In genomic region chr12:120361506-120362208, GRCh38 we compare ENCODE assay signal across 9 cellular contexts. TPM values are rescaled to one million over a fixed set of nuclear protein-coding genes. Genes with fewer than 3 reads are reported as not detected.
DNase-seq lines count a peak whose midpoint lies in the region; ATAC-seq and TF ChIP-seq lines count a peak whose summit lies in the region.
"Had no signal": no experiment of that assay in that cellular context is flagged by ENCODE, and none has a peak within 500 bp of the region (broad histone marks: within the 10 kb centered on the region; RNA-seq: fewer than 3 reads in every experiment).

No MANE protein-coding gene starts in this region.

- no peaks in the 10 kb centered on the region for H3K9me3 ChIP-seq in thymus (ENCODE audit: control insufficient read depth)
- H3K9me3 ChIP-seq: neutrophil had no signal

- DNase-seq in GM13976 (ENCODE audit: low spot score) (peak; percentile 85), NCI-H524 treated with DMSO at 0.1 percent for 48 hours (lab: John Stamatoyannopoulos, UW) (peak; percentile 61), ecto neural progenitor cell (ENCODE audit: low spot score) (peak; percentile 100), medulla oblongata (ENCODE audit: extremely low spot score) (peak; percentile 86)

- H3K27ac ChIP-seq in thymus (ENCODE audit: low read depth): no peak overlapping the region
- H3K27ac ChIP-seq: neutrophil had no signal

- no peak for TF ChIP-seq CTCF in GM13976 (IDR thresholded peaks at IDR 0.05; ENCODE audit: borderline replicate concordance, control extremely low read depth, extremely low read depth, insufficient read depth, missing control alignments)

- H3K27me3 ChIP-seq in thymus (ENCODE audit: control insufficient read depth, insufficient read depth): peaks cover 34% of the 10 kb centered on the region

- H3K4me3 ChIP-seq in thymus (ENCODE audit: low read length): peak overlapping the region; percentile 12

- H3K36me3 ChIP-seq in thymus (ENCODE audit: control insufficient read depth, insufficient read depth): no peaks in the 10 kb centered on the region
- H3K36me3 ChIP-seq: neutrophil had no signal

- 13% methylated on average over 56 of the region's 56 CpGs for WGBS in thymus

- ATAC-seq in HG03354 (IDR thresholded peaks at IDR 0.05; ENCODE audit: poor library complexity, severe bottlenecking, unreplicated experiment) (no peak), HG03469 (IDR thresholded peaks at IDR 0.05; ENCODE audit: unreplicated experiment) (no peak), HG03378 (IDR thresholded peaks at IDR 0.05; ENCODE audit: unreplicated experiment) (no peak)

- in situ Hi-C loops in GM13976 (cut with MboI; ENCODE audit: low sequenced_read_pairs, unreplicated experiment): no loop called here

- no peaks in the 10 kb centered on the region for H3K4me1 ChIP-seq in thymus (ENCODE audit: control insufficient read depth, insufficient read depth, low read length)

RNA-seq across cellular contexts. Expression of gene MSI1, which starts 7.3 kb away (rescaled TPM):
- 0.25 TPM for polyA plus RNA-seq in thymus

RNA-seq across cellular contexts. Expression of gene PLA2G1B, which starts 34.1 kb away (rescaled TPM):
- 1.5 TPM for polyA plus RNA-seq in thymus

RNA-seq across cellular contexts. Expression of gene SIRT4, which starts 59.5 kb away (rescaled TPM):
- 2.8 TPM for polyA plus RNA-seq in thymus
